Comparison of ENCODE assay signal across 24 cellular contexts in genomic region chrX:96564595-96564994, GRCh38.
DNase-seq lines count a peak whose midpoint lies in the region; ATAC-seq lines count a peak whose summit lies in the region.
"Had no signal": no experiment of that assay in that cellular context is flagged by ENCODE, and none has a peak within 500 bp of the region (broad histone marks: within the 10 kb centered on the region; RNA-seq: fewer than 3 reads in every experiment).

No MANE protein-coding gene starts in this region.

- H3K4me3 ChIP-seq in mesenchymal stem cell (ENCODE audit: insufficient read depth in 1 of 2, low read depth in 1 of 2, low read length in 2 of 2): no peak overlapping the region
- H3K4me3 ChIP-seq: adrenal gland, breast epithelium, colonic mucosa, heart right ventricle, sigmoid colon, thoracic aorta had no signal

- H3K9ac ChIP-seq in mesenchymal stem cell (ENCODE audit: low read length): peak overlapping the region; percentile 64
- H3K9ac ChIP-seq: parathyroid adenoma had no signal

- H2BK5ac ChIP-seq in mesenchymal stem cell (ENCODE audit: low read depth, low read length, poor library complexity, severe bottlenecking): no peak overlapping the region

- no peaks in the 10 kb centered on the region for H3K27me3 ChIP-seq in mesenchymal stem cell (ENCODE audit: control insufficient read depth in 1 of 2, insufficient read depth in 1 of 2, low read length in 2 of 2)
- H3K27me3 ChIP-seq: sigmoid colon had no signal

- no peak overlapping the region for H3K14ac ChIP-seq in mesenchymal stem cell (ENCODE audit: low read length in 2 of 2)

- H4K91ac ChIP-seq in mesenchymal stem cell (ENCODE audit: low read length): no peak overlapping the region

- H2BK120ac ChIP-seq in mesenchymal stem cell (ENCODE audit: low read depth, low read length): no peak overlapping the region

- DNase-seq in DMS53 (lab: John Stamatoyannopoulos, UW): peak; percentile 28
- no peak for DNase-seq in DMS53 treated with DMSO at 0.1 percent for 48 hours (lab: John Stamatoyannopoulos, UW; ENCODE audit: unreplicated experiment)
- peak; percentile 31 for DNase-seq in amniotic epithelial cell (ENCODE audit: low read depth)
- DNase-seq in mesenchymal stem cell: peak; percentile 44
- DNase-seq in stimulated activated CD4-positive, alpha-beta T cell treated with anti-CD3 and anti-CD28 coated beads, Interleukin-15, amount 100 ng/mL, for 24 hours: no peak
- DNase-seq in NCI-H1092 (lab: John Stamatoyannopoulos, UW): no peak
- DNase-seq in NCI-H2227 treated with DMSO at 0.1 percent for 48 hours (lab: John Stamatoyannopoulos, UW): no peak
- DNase-seq: activated T-cell treated with anti-CD3 and anti-CD28 coated beads, Interleukin-2, amount 50 U/mL, for 1 hour; C1 segment of cervical spinal cord; colonic mucosa; endodermal cell; H7; heart right ventricle; MM.1S; NCI-H187 treated with DMSO at 0.1 percent for 48 hours; NCI-H748 treated with DMSO at 0.1 percent for 48 hours; Right ventricle myocardium superior; sigmoid colon had no signal

- ATAC-seq in HG03442 (IDR thresholded peaks at IDR 0.05; ENCODE audit: unreplicated experiment): no peak
- ATAC-seq: activated CD4-positive, CD25-positive, alpha-beta regulatory T cell treated with anti-CD3 and anti-CD28 coated beads, Interleukin-2, amount 50 U/mL, for 24 hours; heart right ventricle had no signal

- WGBS in mesenchymal stem cell: 80% methylated on average over 1 of the region's 1 CpG

- no peak overlapping the region for H2BK15ac ChIP-seq in mesenchymal stem cell (ENCODE audit: low read depth, poor library complexity, severe bottlenecking)

- H3K18ac ChIP-seq in mesenchymal stem cell (ENCODE audit: low read depth in 1 of 2, low read length in 2 of 2): no peak overlapping the region

- H2AK5ac ChIP-seq in mesenchymal stem cell (ENCODE audit: low read length, severe bottlenecking): no peak overlapping the region

- H2AFZ ChIP-seq in mesenchymal stem cell (ENCODE audit: low read depth, low read length): no peak overlapping the region
- H2AFZ ChIP-seq: parathyroid adenoma had no signal

- H3K4ac ChIP-seq in mesenchymal stem cell (ENCODE audit: low read depth in 1 of 2, low read length in 2 of 2): no peak overlapping the region

- no peak overlapping the region for H3K27ac ChIP-seq in mesenchymal stem cell (ENCODE audit: low read length, poor library complexity, severe bottlenecking)
- H3K27ac ChIP-seq: adrenal gland, breast epithelium, colonic mucosa, heart right ventricle, parathyroid adenoma, sigmoid colon had no signal

- H3K79me1 ChIP-seq in mesenchymal stem cell (replicated peaks; ENCODE audit: low read length, poor library complexity, severe bottlenecking): no peaks in the 10 kb centered on the region

- H4K8ac ChIP-seq in mesenchymal stem cell (ENCODE audit: low read length): no peak overlapping the region

- no peaks in the 10 kb centered on the region for H3K36me3 ChIP-seq in mesenchymal stem cell (ENCODE audit: control insufficient read depth in 1 of 2, insufficient read depth in 2 of 2, low read depth in 1 of 2, low read length in 2 of 2)
- H3K36me3 ChIP-seq: adrenal gland, breast epithelium, colonic mucosa, heart right ventricle, sigmoid colon, thoracic aorta had no signal

- no peak overlapping the region for H3K23ac ChIP-seq in mesenchymal stem cell (ENCODE audit: low read length in 2 of 2)

- H3K4me1 ChIP-seq in mesenchymal stem cell (ENCODE audit: control insufficient read depth, insufficient read depth, low read depth, low read length): no peaks in the 10 kb centered on the region
- H3K4me1 ChIP-seq: adrenal gland, breast epithelium, colonic mucosa, heart right ventricle, parathyroid adenoma, sigmoid colon had no signal

- H3K9me3 ChIP-seq in mesenchymal stem cell (ENCODE audit: control insufficient read depth, low read length): no peaks in the 10 kb centered on the region
- H3K9me3 ChIP-seq: adrenal gland, breast epithelium, colonic mucosa, heart right ventricle, sigmoid colon, thoracic aorta had no signal

- H3K4me2 ChIP-seq in mesenchymal stem cell (ENCODE audit: low read length, poor library complexity, severe bottlenecking): no peak overlapping the region

- H2BK12ac ChIP-seq in mesenchymal stem cell (ENCODE audit: low read length in 2 of 2): no peak overlapping the region

Comparison
In these comparisons a context has a peak if more than half of its experiments do, and no peak if none do; other contexts are left out.
1. DNase-seq: peak in DMS53 (single experiment), amniotic epithelial cell (single experiment) and mesenchymal stem cell (single experiment); none in DMS53 treated with DMSO at 0.1 percent for 48 hours (single experiment), stimulated activated CD4-positive, alpha-beta T cell treated with anti-CD3 and anti-CD28 coated beads, Interleukin-15, amount 100 ng/mL, for 24 hours (single experiment), NCI-H1092 (single experiment) and NCI-H2227 treated with DMSO at 0.1 percent for 48 hours (single experiment).